In genomic region chrX:102018208-102018607, GRCh38 we compare ENCODE assay signal across 6 cellular contexts.
"Had no signal": no experiment of that assay in that cellular context is flagged by ENCODE, and none has a peak within 500 bp of the region (broad histone marks: within the 10 kb centered on the region; RNA-seq: fewer than 3 reads in every experiment).

No MANE protein-coding gene starts in this region.

- H3K27me3 Mint-ChIP-seq: IgD-negative memory B cell had no signal

- H3K4me3 Mint-ChIP-seq: IgD-negative memory B cell had no signal

- ATAC-seq: HepG2, K562 had no signal

- H3K4me1 Mint-ChIP-seq: IgD-negative memory B cell had no signal

- DNase-seq: IMR-90, KBM-7 had no signal

- H3K27ac ChIP-seq: HL-60 had no signal

- H3K4me3 ChIP-seq: K562 had no signal

- H3K27ac Mint-ChIP-seq: IgD-negative memory B cell had no signal
